ENCODE assay signal across 10 cellular contexts in the genomic region with DNA sequence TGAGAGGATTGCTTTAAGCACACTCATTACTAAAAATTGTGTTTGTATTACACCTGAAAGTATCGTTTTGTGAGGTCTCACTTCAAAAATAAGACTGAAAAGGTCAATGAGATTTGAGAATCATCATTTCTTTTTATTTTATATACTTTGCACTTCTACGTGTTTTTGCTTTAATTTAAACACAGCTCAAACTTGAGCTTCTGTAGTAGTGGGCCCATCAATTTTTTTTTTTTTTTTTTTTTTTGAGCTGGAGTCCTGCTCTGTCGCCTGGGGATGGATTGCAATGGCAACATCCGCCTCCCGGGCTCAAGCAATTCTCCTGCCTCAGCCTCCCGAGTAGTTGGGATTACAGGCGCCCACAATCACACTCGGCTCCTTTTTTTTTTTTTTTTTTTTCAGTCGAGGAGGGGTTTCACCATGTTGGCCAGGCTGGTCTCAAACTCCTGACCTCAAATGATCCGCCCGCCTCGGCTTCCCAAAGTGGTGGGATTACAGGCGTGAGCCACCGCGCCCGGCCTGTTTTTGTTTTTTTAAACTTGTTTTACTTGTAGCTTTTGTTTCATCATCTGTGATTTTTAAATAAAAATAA. TPM values are rescaled to one million over a fixed set of nuclear protein-coding genes. Genes with fewer than 3 reads are reported as not detected.
A peak's percentile ranks its signal among the peaks of the same experiment; 100 is the strongest.
DNase-seq lines count a peak whose midpoint lies in the region; ATAC-seq, FAIRE-seq and TF ChIP-seq lines count a peak whose summit lies in the region.
"Had no signal": no experiment of that assay in that cellular context is flagged by ENCODE, and none has a peak within 500 bp of the region (broad histone marks: within the 10 kb centered on the region; RNA-seq: fewer than 3 reads in every experiment).

No MANE protein-coding gene starts in this region.

- no peak for TF ChIP-seq POLR2A in HCT116 (IDR thresholded peaks at IDR 0.05; ENCODE audit: borderline replicate concordance, extremely low read depth, insufficient read depth, insufficient read length)

- H3K4me1 Mint-ChIP-seq in activated CD4-positive, alpha-beta memory T cell treated with anti-CD3 and anti-CD28 coated beads for 36 hours (ENCODE audit: low read depth): peaks cover 27% of the 10 kb centered on the region

- H2AFZ ChIP-seq in HCT116 (ENCODE audit: low read depth, low read length, poor library complexity, severe bottlenecking): no peak overlapping the region

- peak overlapping the region; percentile 95; the same call in 1 of the 2 replicates for H3K4me3 ChIP-seq in BLaER1
- peak overlapping the region; percentile 77 to 82 for H3K4me3 ChIP-seq in HCT116 (replicated peaks in 1 of 2; ENCODE audit: low read depth in 1 of 2, low read length in 2 of 2)
- H3K4me3 ChIP-seq in small intestine (ENCODE audit: low read depth in 1 of 2, low read length in 2 of 2): no peak overlapping the region

- H3K9me3 ChIP-seq in BLaER1 (no peaks in the 10 kb centered on the region), HCT116 (ENCODE audit: control insufficient read depth in 1 of 2, insufficient read depth in 1 of 2, low read depth in 1 of 2, low read length in 2 of 2) (no peaks in the 10 kb centered on the region), small intestine (ENCODE audit: control insufficient read depth, low read depth) (no peaks in the 10 kb centered on the region)
- H3K9me3 ChIP-seq: left ventricle myocardium inferior, thoracic aorta had no signal

- CTCF ChIA-PET in HCT116 (lab: Charles Lee): no interaction called here
- CTCF ChIA-PET in activated CD4-positive, alpha-beta memory T cell treated with anti-CD3 and anti-CD28 coated beads for 36 hours (lab: Charles Lee): interaction anchor here (0.6 to 1.7 kb wide), 4 partner anchors 9 to 1221 kb away, joined by 3 read pairs; partner anchors contain the start of gene PPA2

- FAIRE-seq in islet of Langerhans (lab: Jason Lieb, UNC) (peak; percentile 21), small intestine (lab: Jason Lieb, UNC) (no peak)

- H3K27ac ChIP-seq in BLaER1 (no peak overlapping the region), HCT116 (ENCODE audit: low read depth, low read length) (no peak overlapping the region), small intestine (ENCODE audit: low read depth in 1 of 2, low read length in 1 of 2) (no peak overlapping the region)
- H3K27ac ChIP-seq: left ventricle myocardium inferior, thoracic aorta had no signal

- POLR2A ChIA-PET in HCT116 (lab: Charles Lee): no interaction called here
- POLR2A ChIA-PET in activated CD4-positive, alpha-beta memory T cell treated with anti-CD3 and anti-CD28 coated beads for 36 hours (lab: Charles Lee): no interaction called here

- TF ChIP-seq RAD21 in HCT116 (IDR thresholded peaks at IDR 0.05; ENCODE audit: low read depth): no peak

- 0 out of 2 replicates have a peak, but pooled peaks cover under 1% of the 10 kb centered on the region for H4K20me1 ChIP-seq in BLaER1
- no peaks in the 10 kb centered on the region for H4K20me1 ChIP-seq in HCT116 (ENCODE audit: insufficient read depth)

- no peak for ATAC-seq in HCT116
- no peak for ATAC-seq in HG02642 (IDR thresholded peaks at IDR 0.05; ENCODE audit: poor library complexity, unreplicated experiment)
- no peak for ATAC-seq in left cardiac atrium

- no peak for TF ChIP-seq CTCF in HCT116 (IDR thresholded peaks at IDR 0.05 in 2 of 3, conservative IDR thresholded peaks at IDR 0.05 in 1 of 3; ENCODE audit: borderline replicate concordance in 1 of 3, insufficient read depth in 1 of 3, low read depth in 2 of 3, low read length in 2 of 3)

- RAD21 ChIA-PET in HCT116 (lab: Charles Lee; ENCODE audit: low non-redundant PET in 1 of 2, low total read pairs in 2 of 2, uncharacterized antibody in 2 of 2, unreplicated experiment in 2 of 2): interaction anchor here in 1 of 2 experiments (0.6 kb wide), 1 partner anchor 248 kb away, joined by 3 read pairs; no protein-coding TSS in a partner anchor

- no peak for DNase-seq in HCT116 (ENCODE audit: low read depth, low spot score)
- DNase-seq in activated CD4-positive, alpha-beta memory T cell treated with anti-CD3 and anti-CD28 coated beads for 36 hours: no peak
- no peak for DNase-seq in mesenteric fat pad (ENCODE audit: low spot score)
- DNase-seq in small intestine: no peak
- no peak for DNase-seq in left cardiac atrium
- DNase-seq: left ventricle myocardium inferior had no signal

- H3K9me2 ChIP-seq in HCT116 (ENCODE audit: insufficient read depth): no peaks in the 10 kb centered on the region

- H3K79me2 ChIP-seq in HCT116 (ENCODE audit: insufficient read depth, low read length): peaks cover 81% of the 10 kb centered on the region

- H3K4me1 ChIP-seq in BLaER1 (peaks cover 36% of the 10 kb centered on the region), HCT116 (ENCODE audit: control insufficient read depth in 1 of 2, insufficient read depth in 2 of 2, low read length in 2 of 2) (peaks cover 0 to 14% of the 10 kb centered on the region in 2 experiments; a peak in 3 of 4 replicates), small intestine (ENCODE audit: control insufficient read depth in 2 of 2, insufficient read depth in 1 of 2, low read depth in 1 of 2, low read length in 1 of 2) (peaks cover 0 to 6% of the 10 kb centered on the region in 2 donors)

- peak overlapping the region; percentile 98 for H3K4me3 Mint-ChIP-seq in activated CD4-positive, alpha-beta memory T cell treated with anti-CD3 and anti-CD28 coated beads for 36 hours

- BruUV-seq in HCT116 (replicated peaks; lab: Mats Ljungman, UMichigan): no TSS peak

- H3K27ac Mint-ChIP-seq in activated CD4-positive, alpha-beta memory T cell treated with anti-CD3 and anti-CD28 coated beads for 36 hours: no peak overlapping the region

- H3K9ac ChIP-seq in BLaER1: no peak overlapping the region
- H3K9ac ChIP-seq in HCT116 (ENCODE audit: low read length): peak overlapping the region; percentile 88

- H3K9me3 Mint-ChIP-seq in activated CD4-positive, alpha-beta memory T cell treated with anti-CD3 and anti-CD28 coated beads for 36 hours: no peaks in the 10 kb centered on the region

- peaks cover 5% of the 10 kb centered on the region for H3K36me3 Mint-ChIP-seq in activated CD4-positive, alpha-beta memory T cell treated with anti-CD3 and anti-CD28 coated beads for 36 hours

- H3K4me2 ChIP-seq in BLaER1 (peak overlapping the region; percentile 88), HCT116 (ENCODE audit: low read length) (peak overlapping the region; percentile 72)

- intact Hi-C loops in HCT116 (cut with micrococcal nuclease): no loop called here
- intact Hi-C loops in activated CD4-positive, alpha-beta memory T cell treated with anti-CD3 and anti-CD28 coated beads for 36 hours (cut with micrococcal nuclease): no loop called here
- intact Hi-C loops in left cardiac atrium (cut with DNase I): no loop called here

- WGBS in small intestine, 3 donors: 58 to 77% (median 69%) methylated on average over 15 to 16 of the region's 16 CpGs

- H3K36me3 ChIP-seq in BLaER1: peaks cover 6% of the 10 kb centered on the region; the same call in 1 of the 2 replicates
- no peaks in the 10 kb centered on the region for H3K36me3 ChIP-seq in HCT116 (ENCODE audit: control insufficient read depth in 1 of 2, insufficient read depth in 2 of 2, low read length in 2 of 2)
- H3K36me3 ChIP-seq in small intestine (ENCODE audit: control insufficient read depth in 2 of 2, insufficient read depth in 2 of 2, low read length in 2 of 2): no peaks in the 10 kb centered on the region
- H3K36me3 ChIP-seq: left ventricle myocardium inferior, thoracic aorta had no signal

- no peaks in the 10 kb centered on the region for H3K27me3 Mint-ChIP-seq in activated CD4-positive, alpha-beta memory T cell treated with anti-CD3 and anti-CD28 coated beads for 36 hours

- no peaks in the 10 kb centered on the region for H3K27me3 ChIP-seq in BLaER1
- no peaks in the 10 kb centered on the region for H3K27me3 ChIP-seq in HCT116 (ENCODE audit: insufficient read depth, low read length)
- H3K27me3 ChIP-seq in small intestine (ENCODE audit: control insufficient read depth in 2 of 2, insufficient read depth in 2 of 2, low read length in 2 of 2): no peaks in the 10 kb centered on the region

TF ChIP-seq in HCT116, 20 proteins besides CTCF, POLR2A, EP300 and RAD21:
- TF ChIP-seq YY1 (IDR thresholded peaks at IDR 0.05; ENCODE audit: extremely low read depth, insufficient replicate concordance, low read depth, low read length) (no peak), MAX (IDR thresholded peaks at IDR 0.05) (no peak), CEBPB (IDR thresholded peaks at IDR 0.05; ENCODE audit: low read depth) (no peak), FOSL1 (IDR thresholded peaks at IDR 0.05; ENCODE audit: low read depth) (no peak), SP1 (IDR thresholded peaks at IDR 0.05; ENCODE audit: low read depth) (no peak), EGR1 (IDR thresholded peaks at IDR 0.05; ENCODE audit: low read depth) (no peak), ATF3 (IDR thresholded peaks at IDR 0.05) (no peak)
TF ChIP-seq in HCT116: peak in this region for 0.

RNA-seq across cellular contexts. Expression of gene GSTCD, which starts 1.5 kb away (rescaled TPM):
- 22.5 TPM for total RNA-seq in HCT116 (2021; ENCODE audit: unreplicated experiment)
- 4.3 and 6.4 TPM in 2 replicates for polyA plus RNA-seq in HCT116 (2012)
- total RNA-seq in activated CD4-positive, alpha-beta memory T cell treated with anti-CD3 and anti-CD28 coated beads for 36 hours: 10 to 100 TPM; 15.2 to 16.7 TPM
- 6.6 TPM for total RNA-seq in mesenteric fat pad
- polyA plus RNA-seq in small intestine: 1 to 10 TPM; 1.4 to 5.0 (median 1.6) TPM
- 1 to 10 TPM; 5.0 to 5.4 TPM for total RNA-seq in left cardiac atrium

RNA-seq across cellular contexts. Expression of gene INTS12, which starts 1.6 kb away (rescaled TPM):
- total RNA-seq in HCT116 (2021; ENCODE audit: unreplicated experiment) (18.5 TPM), mesenteric fat pad (15.9 TPM), left cardiac atrium (10 to 100 TPM; 18.0 to 19.7 TPM)
- 12.2 and 17.6 TPM in 2 replicates for polyA plus RNA-seq in HCT116 (2012)
- total RNA-seq in activated CD4-positive, alpha-beta memory T cell treated with anti-CD3 and anti-CD28 coated beads for 36 hours: 10 to 100 TPM; 19.6 to 22.7 TPM
- 10 to 100 TPM; 18.9 to 23.0 (median 20.1) TPM for polyA plus RNA-seq in small intestine

Comparison
In these comparisons a context has a peak if more than half of its experiments do, and no peak if none do; other contexts are left out.
1. H3K4me3 ChIP-seq: peak in BLaER1 (single experiment) and HCT116 (2 of 2); none in small intestine (0 of 2).